In genomic region chr3:7082244-7082643, GRCh38 we compare ENCODE assay signal across 28 cellular contexts.
"Had no signal": no experiment of that assay in that cellular context is flagged by ENCODE, and none has a peak within 500 bp of the region (broad histone marks: within the 10 kb centered on the region; RNA-seq: fewer than 3 reads in every experiment).

No MANE protein-coding gene starts in this region.

- H3K27me3 ChIP-seq: esophagus squamous epithelium, gastrocnemius medialis, heart right ventricle, left lung had no signal

- H3K9me3 ChIP-seq: esophagus squamous epithelium, gastrocnemius medialis, heart right ventricle, lower lobe of right lung, mucosa of descending colon had no signal

- H3K9me3 Mint-ChIP-seq: endodermal cell, mesothelial cell of epicardium, naive B cell had no signal

- FAIRE-seq: colon, endometrium, islet of Langerhans, keratinocyte had no signal

- H3K27ac Mint-ChIP-seq: dendritic cell treated with granulocyte-macrophage colony-stimulating factor and Interleukin-4, amounts not matched to agents 40 ng/mL and 50 ng/mL, for 4 days; effector memory CD8-positive, alpha-beta T cell; endodermal cell; mesothelial cell of epicardium; naive B cell had no signal

- H3K27me3 Mint-ChIP-seq: dendritic cell treated with granulocyte-macrophage colony-stimulating factor and Interleukin-4, amounts not matched to agents 40 ng/mL and 50 ng/mL, for 4 days; effector memory CD8-positive, alpha-beta T cell; naive B cell had no signal

- H3K4me3 ChIP-seq: esophagus squamous epithelium, gastrocnemius medialis, heart right ventricle, left lung, lower lobe of right lung, mucosa of descending colon had no signal

- H3K4me3 Mint-ChIP-seq: dendritic cell treated with granulocyte-macrophage colony-stimulating factor and Interleukin-4, amounts not matched to agents 40 ng/mL and 50 ng/mL, for 4 days; effector memory CD8-positive, alpha-beta T cell; endodermal cell; mesothelial cell of epicardium; naive B cell had no signal

- H3K4me1 ChIP-seq: esophagus squamous epithelium, gastrocnemius medialis, heart right ventricle, left lung, lower lobe of right lung had no signal

- H3K4me1 Mint-ChIP-seq: endodermal cell, mesothelial cell of epicardium, naive B cell had no signal

- ATAC-seq: effector memory CD8-positive, alpha-beta T cell; esophagus mucosa; gastrocnemius medialis; heart right ventricle; left cardiac atrium; left lung; left ventricle myocardium superior; lower lobe of right lung; mucosa of descending colon had no signal

- H3K27ac ChIP-seq: epithelial cell of prostate, esophagus squamous epithelium, gastrocnemius medialis, heart right ventricle, left lung, lower lobe of right lung had no signal

- H3K36me3 Mint-ChIP-seq: mesothelial cell of epicardium, naive B cell had no signal

- DNase-seq: cortex of kidney; effector CD8-positive, alpha-beta T cell; effector memory CD8-positive, alpha-beta T cell; endodermal cell; erythroblast; esophagus squamous epithelium; foreskin fibroblast; foreskin melanocyte; gastrocnemius medialis; glutamatergic neuron; head of caudate nucleus; heart right ventricle; hippocampal formation; left cardiac atrium; left lung; left ventricle myocardium superior; lower lobe of right lung; mesenchymal stem cell; mucosa of descending colon; naive B cell had no signal

- H3K36me3 ChIP-seq: esophagus squamous epithelium, gastrocnemius medialis, heart right ventricle, left lung, lower lobe of right lung had no signal
